Comparison of ENCODE assay signal across 1 cellular context in genomic region chr3:71245052-71245488, GRCh38.
TF ChIP-seq lines count a peak whose summit lies in the region.

No MANE protein-coding gene starts in this region.

TF ChIP-seq in HepG2, 621 proteins besides CTCF, POLR2A, EP300 and RAD21 (continued from another document and continues in another):
- no peak for TF ChIP-seq ARHGAP35 (CRISPR knock-in tag; IDR thresholded peaks at IDR 0.05; ENCODE audit: borderline replicate concordance)
- TF ChIP-seq HDAC2 (CRISPR knock-in tag; IDR thresholded peaks at IDR 0.05): peak; percentile 47
- peak; percentile 46 for TF ChIP-seq RARA (CRISPR knock-in tag; IDR thresholded peaks at IDR 0.05)
- no peak for TF ChIP-seq MATR3 (CRISPR knock-in tag; IDR thresholded peaks at IDR 0.05)
- no peak for TF ChIP-seq SNAPC5 (CRISPR knock-in tag; IDR thresholded peaks at IDR 0.05; ENCODE audit: borderline replicate concordance)
- TF ChIP-seq GZF1 (CRISPR knock-in tag; IDR thresholded peaks at IDR 0.05): peak; percentile 99
- no peak for TF ChIP-seq IKZF5 (CRISPR knock-in tag; IDR thresholded peaks at IDR 0.05)
- TF ChIP-seq KAT8 (CRISPR knock-in tag; IDR thresholded peaks at IDR 0.05): no peak
- TF ChIP-seq HHEX (CRISPR knock-in tag; IDR thresholded peaks at IDR 0.05): no peak
- TF ChIP-seq ADNP (CRISPR knock-in tag; IDR thresholded peaks at IDR 0.05): no peak
- TF ChIP-seq ZNF484 (CRISPR knock-in tag; IDR thresholded peaks at IDR 0.05; ENCODE audit: borderline replicate concordance, low read depth): no peak
- peak; percentile 62 for TF ChIP-seq MED1 (CRISPR knock-in tag; IDR thresholded peaks at IDR 0.05)
- TF ChIP-seq GFI1 (CRISPR knock-in tag; IDR thresholded peaks at IDR 0.05; ENCODE audit: borderline replicate concordance): peak; percentile 45; the same call in 1 of the 2 replicates
- TF ChIP-seq ZNF547 (CRISPR knock-in tag; IDR thresholded peaks at IDR 0.05): no peak
- TF ChIP-seq SIX1 (CRISPR knock-in tag; IDR thresholded peaks at IDR 0.05; ENCODE audit: borderline replicate concordance): peak; percentile 75; the same call in 1 of the 2 replicates
- TF ChIP-seq RBM22 (optimal IDR thresholded peaks at IDR 0.05; ENCODE audit: low read length): no peak
- peak; percentile 72 for TF ChIP-seq FOXA3 (CRISPR knock-in tag; IDR thresholded peaks at IDR 0.05)
- no peak for TF ChIP-seq ZNF382 (CRISPR knock-in tag; IDR thresholded peaks at IDR 0.05; ENCODE audit: borderline replicate concordance)
- TF ChIP-seq ZNF75D (CRISPR knock-in tag; IDR thresholded peaks at IDR 0.05; ENCODE audit: borderline replicate concordance): no peak
- 0 out of 2 replicates have a peak, but pooled peaks have one; percentile 44 for TF ChIP-seq PITX1 (CRISPR knock-in tag; IDR thresholded peaks at IDR 0.05)
- TF ChIP-seq HDAC6 (IDR thresholded peaks at IDR 0.05; ENCODE audit: low read depth, low read length): no peak
- TF ChIP-seq ZFY (CRISPR knock-in tag; IDR thresholded peaks at IDR 0.05): 0 out of 2 replicates have a peak, but pooled peaks have one; percentile 10
- TF ChIP-seq FOXA1 (IDR thresholded peaks at IDR 0.05): no peak
- TF ChIP-seq FOXA1 (CRISPR knock-in tag; IDR thresholded peaks at IDR 0.05): peak; percentile 51; the same call in 1 of the 2 replicates
- peak; percentile 28 for TF ChIP-seq TEAD3 (CRISPR knock-in tag; optimal IDR thresholded peaks at IDR 0.05; ENCODE audit: borderline replicate concordance)
- peak; percentile 77 for TF ChIP-seq GATAD2A (CRISPR knock-in tag; IDR thresholded peaks at IDR 0.05)
- peak; percentile 69; the same call in 1 of the 2 replicates for TF ChIP-seq ZNF609 (CRISPR knock-in tag; IDR thresholded peaks at IDR 0.05; ENCODE audit: borderline replicate concordance)
- TF ChIP-seq CSRNP2 (CRISPR knock-in tag; conservative IDR thresholded peaks at IDR 0.05; ENCODE audit: low read depth): no peak
- TF ChIP-seq ZBTB20 (CRISPR knock-in tag; IDR thresholded peaks at IDR 0.05; ENCODE audit: borderline replicate concordance, low read depth): 0 out of 2 replicates have a peak, but pooled peaks have one; percentile 29
- no peak for TF ChIP-seq SOX6 (IDR thresholded peaks at IDR 0.05)
- peak; percentile 88 for TF ChIP-seq SOX6 (CRISPR knock-in tag; IDR thresholded peaks at IDR 0.05)
- 0 out of 2 replicates have a peak, but pooled peaks have one; percentile 11 for TF ChIP-seq NR2C2 (CRISPR knock-in tag; IDR thresholded peaks at IDR 0.05; ENCODE audit: borderline replicate concordance)
- TF ChIP-seq ARID2 (CRISPR knock-in tag; IDR thresholded peaks at IDR 0.05; ENCODE audit: borderline replicate concordance): 0 out of 2 replicates have a peak, but pooled peaks have one; percentile 30
- no peak for TF ChIP-seq HOXD1 (CRISPR knock-in tag; IDR thresholded peaks at IDR 0.05)
- peak; percentile 32 for TF ChIP-seq SAP130 (CRISPR knock-in tag; IDR thresholded peaks at IDR 0.05; ENCODE audit: low read depth)
- TF ChIP-seq YEATS2 (CRISPR knock-in tag; IDR thresholded peaks at IDR 0.05; ENCODE audit: borderline replicate concordance): no peak
- 0 out of 2 replicates have a peak, but pooled peaks have one; percentile 77 for TF ChIP-seq RERE (CRISPR knock-in tag; IDR thresholded peaks at IDR 0.05; ENCODE audit: low read depth)
- peak; percentile 90 for TF ChIP-seq SRF (IDR thresholded peaks at IDR 0.05; ENCODE audit: low read depth, low read length)
- peak in 1 of 2 experiments; percentile 43; a peak in 1 of 4 replicates for TF ChIP-seq KLF16 (CRISPR knock-in tag; IDR thresholded peaks at IDR 0.05)
- TF ChIP-seq HES4 (CRISPR knock-in tag; IDR thresholded peaks at IDR 0.05; ENCODE audit: borderline replicate concordance): no peak
- TF ChIP-seq GLI4 (CRISPR knock-in tag; IDR thresholded peaks at IDR 0.05; ENCODE audit: borderline replicate concordance): no peak
- peak; percentile 39 for TF ChIP-seq NR2F6 (IDR thresholded peaks at IDR 0.05)
- peak; percentile 39; the same call in 1 of the 2 replicates for TF ChIP-seq NR2F6 (CRISPR knock-in tag; IDR thresholded peaks at IDR 0.05)
- 0 out of 2 replicates have a peak, but pooled peaks have one; percentile 31 for TF ChIP-seq CCDC6 (CRISPR knock-in tag; IDR thresholded peaks at IDR 0.05)
- TF ChIP-seq SP5 (CRISPR knock-in tag; IDR thresholded peaks at IDR 0.05; ENCODE audit: borderline replicate concordance, low read depth): 0 out of 2 replicates have a peak, but pooled peaks have one; percentile 55
- TF ChIP-seq HMG20A (CRISPR knock-in tag; IDR thresholded peaks at IDR 0.05; ENCODE audit: borderline replicate concordance): 0 out of 2 replicates have a peak, but pooled peaks have one; percentile 22
- TF ChIP-seq PPARG (CRISPR knock-in tag; conservative IDR thresholded peaks at IDR 0.05): 0 out of 2 replicates have a peak, but pooled peaks have one; percentile 15
- TF ChIP-seq CEBPG (CRISPR knock-in tag; IDR thresholded peaks at IDR 0.05): peak; percentile 45; the same call in 1 of the 2 replicates
- TF ChIP-seq ZNF20 (CRISPR knock-in tag; IDR thresholded peaks at IDR 0.05): no peak
- no peak for TF ChIP-seq FOXP1 (IDR thresholded peaks at IDR 0.05)
- peak; percentile 85; the same call in 1 of the 2 replicates for TF ChIP-seq FOXP1 (CRISPR knock-in tag; IDR thresholded peaks at IDR 0.05)
- peak; percentile 95 for TF ChIP-seq ISL2 (CRISPR knock-in tag; IDR thresholded peaks at IDR 0.05)
- TF ChIP-seq TBX2 (CRISPR knock-in tag; IDR thresholded peaks at IDR 0.05; ENCODE audit: borderline replicate concordance): peak; percentile 31
- peak; percentile 78; the same call in 1 of the 2 replicates for TF ChIP-seq FOXJ3 (CRISPR knock-in tag; IDR thresholded peaks at IDR 0.05; ENCODE audit: borderline replicate concordance)
- peak; percentile 66; the same call in 1 of the 2 replicates for TF ChIP-seq TCF7 (IDR thresholded peaks at IDR 0.05; ENCODE audit: low read depth)
- peak; percentile 87 for TF ChIP-seq NCOA2 (CRISPR knock-in tag; IDR thresholded peaks at IDR 0.05)
- TF ChIP-seq MYC (CRISPR knock-in tag; IDR thresholded peaks at IDR 0.05; ENCODE audit: borderline replicate concordance): no peak
- peak; percentile 25; the same call in 1 of the 2 replicates for TF ChIP-seq ZNF652 (CRISPR knock-in tag; IDR thresholded peaks at IDR 0.05; ENCODE audit: borderline replicate concordance, low read depth)
- TF ChIP-seq THAP11 (CRISPR knock-in tag; IDR thresholded peaks at IDR 0.05): 0 out of 2 replicates have a peak, but pooled peaks have one; percentile 29
- TF ChIP-seq BATF2 (CRISPR knock-in tag; IDR thresholded peaks at IDR 0.05): no peak
- peak; percentile 62; the same call in 1 of the 2 replicates for TF ChIP-seq CREM (IDR thresholded peaks at IDR 0.05)
- no peak for TF ChIP-seq CREM (CRISPR knock-in tag; IDR thresholded peaks at IDR 0.05)
- TF ChIP-seq ZNF326 (CRISPR knock-in tag; IDR thresholded peaks at IDR 0.05; ENCODE audit: borderline replicate concordance): no peak
- no peak for TF ChIP-seq LCORL (IDR thresholded peaks at IDR 0.05)
- TF ChIP-seq LCORL (CRISPR knock-in tag; IDR thresholded peaks at IDR 0.05): peak; percentile 46; the same call in 1 of the 2 replicates
